Comparison of ENCODE assay signal across 1 cellular context in genomic region chr18:11871501-11871900, GRCh38.
TF ChIP-seq lines count a peak whose summit lies in the region.

No MANE protein-coding gene starts in this region.

TF ChIP-seq in GM12878, 131 proteins besides CTCF, POLR2A, EP300 and RAD21:
- no peak for TF ChIP-seq RELB (IDR thresholded peaks at IDR 0.05; ENCODE audit: low read depth)
- no peak for TF ChIP-seq FOS (IDR thresholded peaks at IDR 0.05; ENCODE audit: borderline replicate concordance, extremely low read depth, insufficient read length)
- peak; percentile 82 for TF ChIP-seq ZNF217 (IDR thresholded peaks at IDR 0.05)
- no peak for TF ChIP-seq MEF2A (IDR thresholded peaks at IDR 0.05; ENCODE audit: insufficient read depth, low read depth, low read length)
- peak; percentile 18 to 24; a peak in 1 of 4 replicates for TF ChIP-seq IKZF2 (IDR thresholded peaks at IDR 0.05)
- peak; percentile 61 for TF ChIP-seq MEF2B (IDR thresholded peaks at IDR 0.05; ENCODE audit: partially characterized antibody, poor library complexity, severe bottlenecking)
- no peak for TF ChIP-seq SUZ12 (IDR thresholded peaks at IDR 0.05; ENCODE audit: unreplicated experiment)
- no peak for TF ChIP-seq CREB1 (IDR thresholded peaks at IDR 0.05; ENCODE audit: low read depth)
- TF ChIP-seq NR2F1 (conservative IDR thresholded peaks at IDR 0.05) = peak; percentile 53
- peak; percentile 82 for TF ChIP-seq JUNB (IDR thresholded peaks at IDR 0.05)
- TF ChIP-seq IKZF1 (conservative IDR thresholded peaks at IDR 0.05) = 0 out of 2 replicates have a peak, but pooled peaks have one; percentile 24
- peak; percentile 54; the same call in 1 of the 2 replicates for TF ChIP-seq MTA2 (IDR thresholded peaks at IDR 0.05; ENCODE audit: low read depth)
- TF ChIP-seq REST (IDR thresholded peaks at IDR 0.05; ENCODE audit: low read depth, low read length) = no peak
- TF ChIP-seq RUNX3 (IDR thresholded peaks at IDR 0.05; ENCODE audit: low read length) = peak; percentile 64
- peak; percentile 47; the same call in 1 of the 2 replicates for TF ChIP-seq TCF7 (IDR thresholded peaks at IDR 0.05; ENCODE audit: borderline replicate concordance)
- TF ChIP-seq BHLHE40 (IDR thresholded peaks at IDR 0.05; ENCODE audit: borderline replicate concordance in 1 of 2, low read depth in 2 of 2, low read length in 1 of 2) = no peak
TF ChIP-seq in GM12878: peak in this region for 9.
